Comparison of ENCODE assay signal across 2 cellular contexts in the genomic region with DNA sequence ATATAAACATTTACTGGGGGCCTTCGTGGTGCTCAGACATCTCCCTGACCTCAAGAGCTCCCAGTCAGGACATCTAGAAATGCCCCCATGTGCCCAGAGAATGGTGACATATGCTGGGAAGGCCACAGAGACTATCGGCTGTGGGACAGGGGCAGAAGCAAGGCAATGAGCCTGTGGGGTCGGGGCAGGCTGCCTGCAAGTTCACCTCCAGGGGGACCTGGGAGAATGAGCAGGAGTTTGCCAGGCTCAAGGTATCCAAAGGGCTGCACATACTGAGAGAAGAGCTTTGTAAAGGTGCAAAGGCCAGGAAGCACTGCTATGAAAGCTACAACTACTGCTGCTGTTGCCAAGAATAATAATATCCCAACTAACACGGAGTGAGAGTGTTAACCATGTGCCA.
TF ChIP-seq lines count a peak whose summit lies in the region.

No MANE protein-coding gene starts in this region.

TF ChIP-seq in GM23338, 12 proteins besides CTCF, POLR2A, EP300 and RAD21 (continued from another document):
- TF ChIP-seq, protein P1, sequence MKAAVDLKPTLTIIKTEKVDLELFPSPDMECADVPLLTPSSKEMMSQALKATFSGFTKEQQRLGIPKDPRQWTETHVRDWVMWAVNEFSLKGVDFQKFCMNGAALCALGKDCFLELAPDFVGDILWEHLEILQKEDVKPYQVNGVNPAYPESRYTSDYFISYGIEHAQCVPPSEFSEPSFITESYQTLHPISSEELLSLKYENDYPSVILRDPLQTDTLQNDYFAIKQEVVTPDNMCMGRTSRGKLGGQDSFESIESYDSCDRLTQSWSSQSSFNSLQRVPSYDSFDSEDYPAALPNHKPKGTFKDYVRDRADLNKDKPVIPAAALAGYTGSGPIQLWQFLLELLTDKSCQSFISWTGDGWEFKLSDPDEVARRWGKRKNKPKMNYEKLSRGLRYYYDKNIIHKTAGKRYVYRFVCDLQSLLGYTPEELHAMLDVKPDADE (IDR thresholded peaks at IDR 0.05) = no peak
- TF ChIP-seq, protein P2, sequence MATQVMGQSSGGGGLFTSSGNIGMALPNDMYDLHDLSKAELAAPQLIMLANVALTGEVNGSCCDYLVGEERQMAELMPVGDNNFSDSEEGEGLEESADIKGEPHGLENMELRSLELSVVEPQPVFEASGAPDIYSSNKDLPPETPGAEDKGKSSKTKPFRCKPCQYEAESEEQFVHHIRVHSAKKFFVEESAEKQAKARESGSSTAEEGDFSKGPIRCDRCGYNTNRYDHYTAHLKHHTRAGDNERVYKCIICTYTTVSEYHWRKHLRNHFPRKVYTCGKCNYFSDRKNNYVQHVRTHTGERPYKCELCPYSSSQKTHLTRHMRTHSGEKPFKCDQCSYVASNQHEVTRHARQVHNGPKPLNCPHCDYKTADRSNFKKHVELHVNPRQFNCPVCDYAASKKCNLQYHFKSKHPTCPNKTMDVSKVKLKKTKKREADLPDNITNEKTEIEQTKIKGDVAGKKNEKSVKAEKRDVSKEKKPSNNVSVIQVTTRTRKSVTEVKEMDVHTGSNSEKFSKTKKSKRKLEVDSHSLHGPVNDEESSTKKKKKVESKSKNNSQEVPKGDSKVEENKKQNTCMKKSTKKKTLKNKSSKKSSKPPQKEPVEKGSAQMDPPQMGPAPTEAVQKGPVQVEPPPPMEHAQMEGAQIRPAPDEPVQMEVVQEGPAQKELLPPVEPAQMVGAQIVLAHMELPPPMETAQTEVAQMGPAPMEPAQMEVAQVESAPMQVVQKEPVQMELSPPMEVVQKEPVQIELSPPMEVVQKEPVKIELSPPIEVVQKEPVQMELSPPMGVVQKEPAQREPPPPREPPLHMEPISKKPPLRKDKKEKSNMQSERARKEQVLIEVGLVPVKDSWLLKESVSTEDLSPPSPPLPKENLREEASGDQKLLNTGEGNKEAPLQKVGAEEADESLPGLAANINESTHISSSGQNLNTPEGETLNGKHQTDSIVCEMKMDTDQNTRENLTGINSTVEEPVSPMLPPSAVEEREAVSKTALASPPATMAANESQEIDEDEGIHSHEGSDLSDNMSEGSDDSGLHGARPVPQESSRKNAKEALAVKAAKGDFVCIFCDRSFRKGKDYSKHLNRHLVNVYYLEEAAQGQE (IDR thresholded peaks at IDR 0.05; ENCODE audit: unreplicated experiment) = no peak
- no peak for TF ChIP-seq STAT1 (IDR thresholded peaks at IDR 0.05; ENCODE audit: unreplicated experiment)
- no peak for TF ChIP-seq CREB1 (CRISPR knock-in tag; IDR thresholded peaks at IDR 0.05; ENCODE audit: low read depth)
- TF ChIP-seq JUNB (IDR thresholded peaks at IDR 0.05; ENCODE audit: unreplicated experiment) = no peak
- no peak for TF ChIP-seq EZH2phosphoT487 (IDR thresholded peaks at IDR 0.05; ENCODE audit: unreplicated experiment)

TF ChIP-seq in GM12878, 131 proteins besides CTCF, POLR2A, EP300 and RAD21 (continued from another document):
- TF ChIP-seq, protein P3, sequence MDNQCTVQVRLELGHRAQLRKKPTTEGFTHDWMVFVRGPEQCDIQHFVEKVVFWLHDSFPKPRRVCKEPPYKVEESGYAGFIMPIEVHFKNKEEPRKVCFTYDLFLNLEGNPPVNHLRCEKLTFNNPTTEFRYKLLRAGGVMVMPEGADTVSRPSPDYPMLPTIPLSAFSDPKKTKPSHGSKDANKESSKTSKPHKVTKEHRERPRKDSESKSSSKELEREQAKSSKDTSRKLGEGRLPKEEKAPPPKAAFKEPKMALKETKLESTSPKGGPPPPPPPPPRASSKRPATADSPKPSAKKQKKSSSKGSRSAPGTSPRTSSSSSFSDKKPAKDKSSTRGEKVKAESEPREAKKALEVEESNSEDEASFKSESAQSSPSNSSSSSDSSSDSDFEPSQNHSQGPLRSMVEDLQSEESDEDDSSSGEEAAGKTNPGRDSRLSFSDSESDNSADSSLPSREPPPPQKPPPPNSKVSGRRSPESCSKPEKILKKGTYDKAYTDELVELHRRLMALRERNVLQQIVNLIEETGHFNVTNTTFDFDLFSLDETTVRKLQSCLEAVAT (IDR thresholded peaks at IDR 0.05) = no peak
